Comparison of ENCODE assay signal across 11 cellular contexts in genomic region chr12:104462325-104462724, GRCh38. TPM values are rescaled to one million over a fixed set of nuclear protein-coding genes. Genes with fewer than 3 reads are reported as not detected.
DNase-seq lines count a peak whose midpoint lies in the region; ATAC-seq and TF ChIP-seq lines count a peak whose summit lies in the region.
"Had no signal": no experiment of that assay in that cellular context is flagged by ENCODE, and none has a peak within 500 bp of the region (broad histone marks: within the 10 kb centered on the region; RNA-seq: fewer than 3 reads in every experiment).

No MANE protein-coding gene starts in this region.

- no peak for ATAC-seq in activated CD8-positive, alpha-beta T cell treated with anti-CD3 and anti-CD28 coated beads for 36 hours
- ATAC-seq in memory B cell (ENCODE audit: low read depth) (no peak), GM18873 (IDR thresholded peaks at IDR 0.05; ENCODE audit: low FRiP score, unreplicated experiment) (no peak), HG03571 (IDR thresholded peaks at IDR 0.05; ENCODE audit: unreplicated experiment) (no peak)

- no peaks in the 10 kb centered on the region for H3K27me3 Mint-ChIP-seq in activated CD8-positive, alpha-beta T cell treated with anti-CD3 and anti-CD28 coated beads for 36 hours
- H3K27me3 Mint-ChIP-seq in memory B cell (no peaks in the 10 kb centered on the region), endodermal cell (ENCODE audit: insufficient read depth) (peaks cover 5% of the 10 kb centered on the region)

- peak overlapping the region; percentile 67 to 95 (median 81); a peak in 21 of 22 replicates for H3K4me2 ChIP-seq in BLaER1 treated with 17β-estradiol and CSF1 and Interleukin-3, amounts not matched to agents 10 nM and 100 nM
- peak overlapping the region; percentile 60 for H3K4me2 ChIP-seq in DOHH2 (ENCODE audit: low read length)

- no peaks in the 10 kb centered on the region for H3K9me2 ChIP-seq in DOHH2 (replicated peaks; ENCODE audit: control insufficient read depth, low read length)

- H3K9me3 Mint-ChIP-seq in activated CD8-positive, alpha-beta T cell treated with anti-CD3 and anti-CD28 coated beads for 36 hours, result no peaks in the 10 kb centered on the region
- H3K9me3 Mint-ChIP-seq in memory B cell, result no peaks in the 10 kb centered on the region
- no peaks in the 10 kb centered on the region for H3K9me3 Mint-ChIP-seq in endodermal cell

- 100% methylated on average over 1 of the region's 1 CpG for whole genome bisulfite sequencing in endodermal cell (ENCODE audit: insufficient coverage in 1 of 2, insufficient read length in 1 of 2), 2 experiments

- no peaks in the 10 kb centered on the region; a peak in 1 of 22 replicates for H3K9me3 ChIP-seq in BLaER1 treated with 17β-estradiol and CSF1 and Interleukin-3, amounts not matched to agents 10 nM and 100 nM (replicated peaks in 1 of 11)
- H3K9me3 ChIP-seq in DOHH2 (ENCODE audit: control insufficient read depth, insufficient read depth, low read length) (no peaks in the 10 kb centered on the region), endodermal cell (ENCODE audit: control insufficient read depth, low read length) (no peaks in the 10 kb centered on the region)
- H3K9me3 ChIP-seq: mucosa of descending colon had no signal

- no peak for DNase-seq in activated CD8-positive, alpha-beta T cell treated with anti-CD3 and anti-CD28 coated beads for 36 hours
- no peak for DNase-seq in memory B cell (ENCODE audit: low spot score in 2 of 2)
- DNase-seq in endodermal cell, result no peak
- DNase-seq in activated effector memory CD4-positive, alpha-beta T cell treated with Interleukin-2 at 50 U/mL for 16 hours, result no peak
- DNase-seq: C1 segment of cervical spinal cord, mucosa of descending colon, NCI-H226 had no signal

- H3K9ac ChIP-seq in BLaER1 treated with 17β-estradiol and CSF1 and Interleukin-3, amounts not matched to agents 10 nM and 100 nM, result peak overlapping the region in 9 of 11 experiments; percentile 8 to 74 (median 52); a peak in 8 of 22 replicates
- no peak overlapping the region for H3K9ac ChIP-seq in endodermal cell (ENCODE audit: extremely low read depth, low read length, poor library complexity, severe bottlenecking)

- H3K4me1 ChIP-seq in BLaER1 treated with 17β-estradiol and CSF1 and Interleukin-3, amounts not matched to agents 10 nM and 100 nM, result peaks cover 71 to 81% (median 76%) of the 10 kb centered on the region in 10 experiments
- H3K4me1 ChIP-seq in DOHH2 (ENCODE audit: control insufficient read depth, low read length), result peaks cover 73% of the 10 kb centered on the region
- peaks cover 5% of the 10 kb centered on the region for H3K4me1 ChIP-seq in endodermal cell (ENCODE audit: control insufficient read depth, insufficient read depth, low read length)

- H3K4me3 ChIP-seq in BLaER1 treated with 17β-estradiol and CSF1 and Interleukin-3, amounts not matched to agents 10 nM and 100 nM, result peak overlapping the region in 6 of 10 experiments; percentile 12 to 47 (median 31); a peak in 4 of 20 replicates
- H3K4me3 ChIP-seq in DOHH2 (ENCODE audit: low read length) (peak overlapping the region; percentile 12; the same call in 1 of the 2 replicates), endodermal cell (ENCODE audit: low read length) (no peak overlapping the region)
- H3K4me3 ChIP-seq: mucosa of descending colon had no signal

- peaks cover 0 to 67% (median 28%) of the 10 kb centered on the region in 11 experiments; a peak in 14 of 22 replicates for H3K36me3 ChIP-seq in BLaER1 treated with 17β-estradiol and CSF1 and Interleukin-3, amounts not matched to agents 10 nM and 100 nM
- peaks cover 3% of the 10 kb centered on the region; the same call in 1 of the 2 replicates for H3K36me3 ChIP-seq in DOHH2 (ENCODE audit: control insufficient read depth, low read length)
- H3K36me3 ChIP-seq in endodermal cell (ENCODE audit: control insufficient read depth, insufficient read depth, low read length), result no peaks in the 10 kb centered on the region

- H3K27me3 ChIP-seq in BLaER1 treated with 17β-estradiol and CSF1 and Interleukin-3, amounts not matched to agents 10 nM and 100 nM, result no peaks in the 10 kb centered on the region
- H3K27me3 ChIP-seq in DOHH2 (ENCODE audit: control insufficient read depth, low read length), result peaks cover 9% of the 10 kb centered on the region
- H3K27me3 ChIP-seq in endodermal cell (ENCODE audit: control insufficient read depth, insufficient read depth, low read length, poor library complexity, severe bottlenecking), result no peaks in the 10 kb centered on the region

- H3K4me1 Mint-ChIP-seq in activated CD8-positive, alpha-beta T cell treated with anti-CD3 and anti-CD28 coated beads for 36 hours (ENCODE audit: low read depth), result peaks cover 73% of the 10 kb centered on the region
- H3K4me1 Mint-ChIP-seq in memory B cell (peaks cover 44% of the 10 kb centered on the region), endodermal cell (peaks cover 32% of the 10 kb centered on the region)

- H3F3A ChIP-seq in DOHH2 (ENCODE audit: control insufficient read depth, insufficient read depth), result no peaks in the 10 kb centered on the region; the same call in 1 of the 2 replicates

- peaks cover 73% of the 10 kb centered on the region for H3K79me2 ChIP-seq in DOHH2 (ENCODE audit: control insufficient read depth, low read length)

- TF ChIP-seq CTCF in DOHH2 (IDR thresholded peaks at IDR 0.05; ENCODE audit: low read depth, low read length, poor library complexity, severe bottlenecking), result no peak
- no peak for TF ChIP-seq CTCF in activated CD8-positive, alpha-beta T cell treated with anti-CD3 and anti-CD28 coated beads for 36 hours (IDR thresholded peaks at IDR 0.05)
- no peak for TF ChIP-seq CTCF in endodermal cell (conservative IDR thresholded peaks at IDR 0.05)

- H3K27ac ChIP-seq in BLaER1 treated with 17β-estradiol and CSF1 and Interleukin-3, amounts not matched to agents 10 nM and 100 nM, result peak overlapping the region in 9 of 11 experiments; percentile 23 to 83 (median 67); a peak in 17 of 22 replicates
- no peak overlapping the region for H3K27ac ChIP-seq in DOHH2 (ENCODE audit: low read depth, low read length)
- H3K27ac ChIP-seq in endodermal cell (ENCODE audit: low read depth, low read length), result no peak overlapping the region

- CTCF ChIA-PET in activated CD8-positive, alpha-beta T cell treated with anti-CD3 and anti-CD28 coated beads for 36 hours (lab: Charles Lee), result no interaction called here

- H3K27ac Mint-ChIP-seq in activated CD8-positive, alpha-beta T cell treated with anti-CD3 and anti-CD28 coated beads for 36 hours, result peak overlapping the region; percentile 84
- H3K27ac Mint-ChIP-seq in memory B cell (peak overlapping the region; percentile 84), endodermal cell (no peak overlapping the region)

- H4K20me1 ChIP-seq in BLaER1 treated with 17β-estradiol and CSF1 and Interleukin-3, amounts not matched to agents 10 nM and 100 nM, result peaks cover 7 to 100% (median 94%) of the 10 kb centered on the region in 11 experiments; a peak in 21 of 22 replicates
- H4K20me1 ChIP-seq in DOHH2 (ENCODE audit: control insufficient read depth, insufficient read depth, low read depth, low read length), result no peaks in the 10 kb centered on the region

- H3K4me3 Mint-ChIP-seq in activated CD8-positive, alpha-beta T cell treated with anti-CD3 and anti-CD28 coated beads for 36 hours, result peak overlapping the region; percentile 59
- H3K4me3 Mint-ChIP-seq in memory B cell (peak overlapping the region; percentile 12), endodermal cell (no peak overlapping the region)

- intact Hi-C loops in activated CD8-positive, alpha-beta T cell treated with anti-CD3 and anti-CD28 coated beads for 36 hours (cut with micrococcal nuclease), result loop anchor here (2.0 kb wide), 1 partner anchor 14 kb away; no protein-coding TSS in a partner anchor

- peaks cover 16% of the 10 kb centered on the region for H3K36me3 Mint-ChIP-seq in activated CD8-positive, alpha-beta T cell treated with anti-CD3 and anti-CD28 coated beads for 36 hours (ENCODE audit: low read depth)
- no peaks in the 10 kb centered on the region for H3K36me3 Mint-ChIP-seq in memory B cell
- peaks cover 7% of the 10 kb centered on the region for H3K36me3 Mint-ChIP-seq in endodermal cell (ENCODE audit: low read depth)

- POLR2A ChIA-PET in activated CD8-positive, alpha-beta T cell treated with anti-CD3 and anti-CD28 coated beads for 36 hours (lab: Charles Lee), result interaction anchor here (1.0 kb wide), 1 partner anchor 11 kb away, joined by 3 read pairs; no protein-coding TSS in a partner anchor

RNA-seq across cellular contexts. Expression of gene CHST11, which starts 5.6 kb away (rescaled TPM):
- total RNA-seq in activated CD8-positive, alpha-beta T cell treated with anti-CD3 and anti-CD28 coated beads for 36 hours, result 10 to 100 TPM; 30.9 to 33.9 TPM
- 10 to 100 TPM; 30.7 to 36.2 TPM for total RNA-seq in endodermal cell
- 17.3 TPM for polyA plus RNA-seq in endodermal cell (2013, experiment 1 of 2)
- 17.2 TPM for polyA plus RNA-seq in endodermal cell (2013, experiment 2 of 2)

Comparison
In these comparisons a context has a peak if more than half of its experiments do, and no peak if none do; other contexts are left out.
1. H3K27ac ChIP-seq: peak in BLaER1 treated with 17β-estradiol and CSF1 and Interleukin-3, amounts not matched to agents 10 nM and 100 nM (9 of 11); none in DOHH2 (single experiment) and endodermal cell (single experiment).